In the genomic region with DNA sequence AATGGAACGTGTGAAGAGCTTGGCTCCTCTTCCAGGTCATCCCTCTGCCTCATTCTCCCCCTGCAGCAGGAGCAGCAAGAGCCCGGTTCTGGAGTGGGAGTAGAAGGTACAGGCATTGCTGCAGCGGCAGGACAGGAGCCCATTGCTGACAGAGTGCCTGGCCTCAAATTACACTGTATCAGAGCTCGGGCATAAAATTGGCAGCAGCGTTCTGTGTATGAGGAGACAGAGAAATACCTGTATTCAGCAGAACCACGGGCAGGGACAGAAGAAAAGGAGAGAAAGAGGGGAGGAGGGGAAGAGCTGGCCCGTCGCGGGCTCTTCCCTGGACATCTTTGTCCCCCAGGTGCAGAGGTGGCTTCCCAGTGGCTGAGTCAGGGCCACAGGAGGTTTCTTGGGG, we compare ENCODE assay signal across 29 cellular contexts. TPM values are rescaled to one million over a fixed set of nuclear protein-coding genes. Genes with fewer than 3 reads are reported as not detected.
"Had no signal": no experiment of that assay in that cellular context is flagged by ENCODE, and none has a peak within 500 bp of the region (broad histone marks: within the 10 kb centered on the region; RNA-seq: fewer than 3 reads in every experiment).

No MANE protein-coding gene starts in this region.

- H3K27ac Mint-ChIP-seq: activated naive CD8-positive, alpha-beta T cell treated with anti-CD3 and anti-CD28 coated beads, Interleukin-2, amount 50 U/mL, for 24 hours; naive thymus-derived CD8-positive, alpha-beta T cell; progenitor cell of endocrine pancreas; WTC11 had no signal

- H3K4me1 ChIP-seq: right lobe of liver, thyroid gland had no signal

- H3K9me3 ChIP-seq: esophagus muscularis mucosa, heart left ventricle, lower lobe of right lung, right lobe of liver, stomach, thyroid gland had no signal

- H3K27me3 ChIP-seq: right lobe of liver, thyroid gland had no signal

- H3K27ac ChIP-seq: esophagus muscularis mucosa, foreskin keratinocyte, heart left ventricle, lower lobe of right lung, right lobe of liver, thyroid gland had no signal

- ATAC-seq: activated naive CD8-positive, alpha-beta T cell treated with anti-CD3 and anti-CD28 coated beads, Interleukin-2, amount 50 U/mL, for 24 hours; foreskin keratinocyte; heart left ventricle; left lobe of liver; lower lobe of right lung; naive thymus-derived CD8-positive, alpha-beta T cell; right lobe of liver; stimulated activated effector memory CD8-positive, alpha-beta T cell treated with anti-CD3 and anti-CD28 coated beads, Interleukin-12 subunit alpha, Interleukin-12 subunit beta, amount 100 ng/mL, for 72 hours; WTC11 had no signal

- H3K4me3 Mint-ChIP-seq: activated naive CD4-positive, alpha-beta T cell treated with anti-CD3 and anti-CD28 coated beads, Interleukin-2, amount 50 U/mL, for 24 hours; activated naive CD8-positive, alpha-beta T cell treated with anti-CD3 and anti-CD28 coated beads, Interleukin-2, amount 50 U/mL, for 24 hours; activated T-helper 1 cell treated with anti-CD3 and anti-CD28 coated beads, Interleukin-12 subunit alpha, Interleukin-12 subunit beta, Interleukin-2, Interleukin-4 antibody, amounts not matched to agents 30 ng/mL and 10 ng/mL and 1 ng/mL, durations not matched to agents 14 hours and 24 hours and 36 hours; naive thymus-derived CD8-positive, alpha-beta T cell; stimulated activated effector memory CD8-positive, alpha-beta T cell treated with anti-CD3 and anti-CD28 coated beads, Interleukin-12 subunit alpha, Interleukin-12 subunit beta, amount 100 ng/mL, for 72 hours; WTC11 had no signal

- H3K36me3 ChIP-seq: esophagus muscularis mucosa, heart left ventricle, lower lobe of right lung, right lobe of liver, stomach, thyroid gland had no signal

- DNase-seq: activated CD4-positive, alpha-beta T cell treated with anti-CD3 and anti-CD28 coated beads for 4 hours; activated CD4-positive, alpha-beta T cell treated with anti-CD3 and anti-CD28 coated beads, Interleukin-2, amount 50 U/mL, for 4 hours; activated CD8-positive, alpha-beta memory T cell treated with anti-CD3 and anti-CD28 coated beads, Interleukin-2, amount 50 U/mL, for 4 hours; activated naive CD8-positive, alpha-beta T cell treated with anti-CD3 and anti-CD28 coated beads, Interleukin-2, amount 50 U/mL, for 24 hours; activated T-cell treated with anti-CD3 and anti-CD28 coated beads, Interleukin-2, amount 50 U/mL, for 1 hour; amygdala; central memory CD4-positive, alpha-beta T cell; dermis blood vessel endothelial cell; effector CD4-positive, alpha-beta T cell; foreskin keratinocyte; heart left ventricle; kidney glomerular epithelial cell; lower lobe of right lung; mesenchymal stem cell; naive thymus-derived CD8-positive, alpha-beta T cell; right lobe of liver; stimulated activated CD4-positive, alpha-beta T cell treated with anti-CD3 and anti-CD28 coated beads, Interleukin-4, amount 100 ng/mL, for 24 hours; stomach; SW 1271; T-helper 2 cell; thyroid gland had no signal

- H3K9me3 Mint-ChIP-seq: activated naive CD4-positive, alpha-beta T cell treated with anti-CD3 and anti-CD28 coated beads, Interleukin-2, amount 50 U/mL, for 24 hours; activated naive CD8-positive, alpha-beta T cell treated with anti-CD3 and anti-CD28 coated beads, Interleukin-2, amount 50 U/mL, for 24 hours; activated T-helper 1 cell treated with anti-CD3 and anti-CD28 coated beads, Interleukin-12 subunit alpha, Interleukin-12 subunit beta, Interleukin-2, Interleukin-4 antibody, amounts not matched to agents 30 ng/mL and 10 ng/mL and 1 ng/mL, durations not matched to agents 14 hours and 24 hours and 36 hours had no signal

- H3K4me3 ChIP-seq: esophagus muscularis mucosa, heart left ventricle, lower lobe of right lung, right lobe of liver, skin epidermis, stomach, thyroid gland had no signal

- H3K36me3 Mint-ChIP-seq: activated naive CD4-positive, alpha-beta T cell treated with anti-CD3 and anti-CD28 coated beads, Interleukin-2, amount 50 U/mL, for 24 hours; stimulated activated effector memory CD8-positive, alpha-beta T cell treated with anti-CD3 and anti-CD28 coated beads, Interleukin-12 subunit alpha, Interleukin-12 subunit beta, amount 100 ng/mL, for 72 hours; WTC11 had no signal

RNA-seq across cellular contexts. Expression of gene NCF4, which starts 2.6 kb away (rescaled TPM):
- polyA plus RNA-seq: foreskin keratinocyte had no signal

RNA-seq across cellular contexts. Expression of gene PVALB, which starts 41.3 kb away (rescaled TPM):
- polyA plus RNA-seq: foreskin keratinocyte; heart left ventricle; naive thymus-derived CD8-positive, alpha-beta T cell had no signal

RNA-seq across cellular contexts. Expression of gene CSF2RB, which starts 55.3 kb away (rescaled TPM):
- polyA plus RNA-seq: foreskin keratinocyte; naive thymus-derived CD8-positive, alpha-beta T cell had no signal
